ENCODE assay signal across 7 cellular contexts in the genomic region with DNA sequence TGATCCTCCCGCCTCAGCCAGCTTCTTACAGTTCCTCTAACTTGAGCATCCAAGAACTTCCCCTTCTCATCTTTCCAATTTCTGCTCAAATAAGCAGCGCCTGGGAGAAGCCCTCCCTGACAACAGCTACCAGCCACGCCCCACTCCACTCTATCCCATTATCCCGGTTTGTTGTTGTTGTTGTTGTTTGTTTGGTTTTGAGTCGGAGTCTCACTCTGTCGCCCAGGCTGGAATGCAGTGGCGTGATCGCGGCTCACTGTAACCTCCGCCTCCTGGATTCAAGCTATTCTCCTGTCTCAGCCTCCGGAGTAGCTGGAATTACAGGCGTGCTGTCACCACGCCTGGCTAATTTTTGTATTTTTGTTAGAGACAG. TPM values are rescaled to one million over a fixed set of nuclear protein-coding genes. Genes with fewer than 3 reads are reported as not detected.
DNase-seq lines count a peak whose midpoint lies in the region; ATAC-seq and TF ChIP-seq lines count a peak whose summit lies in the region.

No MANE protein-coding gene starts in this region.

- CTCF ChIA-PET in WTC11 (lab: Charles Lee): interaction anchor here (0.7 to 2.4 kb wide), 2 partner anchors 12 to 14 kb away, joined by 4 to 7 read pairs; no protein-coding TSS in a partner anchor

- no peak for DNase-seq in stimulated activated naive CD8-positive, alpha-beta T cell treated with anti-CD3 and anti-CD28 coated beads, Interleukin-15, Interleukin-2, amounts not matched to agents 100 U/mL and 50 U/mL, for 24 hours
- DNase-seq in WTC11 (ENCODE audit: low spot score): no peak
- no peak for DNase-seq in memory B cell (ENCODE audit: low spot score in 2 of 2)
- no peak for DNase-seq in T-helper 9 cell

- TF ChIP-seq CTCF in WTC11 (IDR thresholded peaks at IDR 0.05): no peak

- peak overlapping the region; percentile 12 for H3K4me3 Mint-ChIP-seq in stimulated activated naive CD8-positive, alpha-beta T cell treated with anti-CD3 and anti-CD28 coated beads, Interleukin-15, Interleukin-2, amounts not matched to agents 100 ng/mL and 50 ng/mL, for 24 hours
- H3K4me3 Mint-ChIP-seq in WTC11 (peak overlapping the region; percentile 37), memory B cell (peak overlapping the region; percentile 78)

- POLR2A ChIA-PET in WTC11 (lab: Charles Lee): no interaction called here

- H3K27ac Mint-ChIP-seq in stimulated activated naive CD8-positive, alpha-beta T cell treated with anti-CD3 and anti-CD28 coated beads, Interleukin-15, Interleukin-2, amounts not matched to agents 100 ng/mL and 50 ng/mL, for 24 hours: peak overlapping the region; percentile 40
- H3K27ac Mint-ChIP-seq in WTC11 (no peak overlapping the region), memory B cell (no peak overlapping the region)

- no peaks in the 10 kb centered on the region for H3K9me3 Mint-ChIP-seq in stimulated activated naive CD8-positive, alpha-beta T cell treated with anti-CD3 and anti-CD28 coated beads, Interleukin-15, Interleukin-2, amounts not matched to agents 100 ng/mL and 50 ng/mL, for 24 hours
- H3K9me3 Mint-ChIP-seq in WTC11 (0 out of 2 replicates have a peak, but pooled peaks cover 3% of the 10 kb centered on the region), memory B cell (peaks cover 3% of the 10 kb centered on the region)

- H3K27me3 Mint-ChIP-seq in stimulated activated naive CD8-positive, alpha-beta T cell treated with anti-CD3 and anti-CD28 coated beads, Interleukin-15, Interleukin-2, amounts not matched to agents 100 ng/mL and 50 ng/mL, for 24 hours: peaks cover 46% of the 10 kb centered on the region
- peaks cover 49% of the 10 kb centered on the region for H3K27me3 Mint-ChIP-seq in WTC11 (ENCODE audit: low read depth)
- peaks cover 24% of the 10 kb centered on the region for H3K27me3 Mint-ChIP-seq in memory B cell

- peaks cover 13% of the 10 kb centered on the region for H3K4me1 Mint-ChIP-seq in stimulated activated naive CD8-positive, alpha-beta T cell treated with anti-CD3 and anti-CD28 coated beads, Interleukin-15, Interleukin-2, amounts not matched to agents 100 ng/mL and 50 ng/mL, for 24 hours (ENCODE audit: low read depth)
- H3K4me1 Mint-ChIP-seq in WTC11: peaks cover 25% of the 10 kb centered on the region
- H3K4me1 Mint-ChIP-seq in memory B cell: peaks cover 11% of the 10 kb centered on the region

- no peak for ATAC-seq in stimulated activated naive CD8-positive, alpha-beta T cell treated with anti-CD3 and anti-CD28 coated beads, Interleukin-15, Interleukin-2, amounts not matched to agents 100 U/mL and 50 U/mL, for 24 hours
- ATAC-seq in WTC11: no peak
- ATAC-seq in memory B cell (ENCODE audit: low read depth): no peak
- no peak for ATAC-seq in HG02623 (IDR thresholded peaks at IDR 0.05; ENCODE audit: unreplicated experiment)
- ATAC-seq in HG02938 (IDR thresholded peaks at IDR 0.05; ENCODE audit: unreplicated experiment): no peak

- H3K36me3 Mint-ChIP-seq in stimulated activated naive CD8-positive, alpha-beta T cell treated with anti-CD3 and anti-CD28 coated beads, Interleukin-15, Interleukin-2, amounts not matched to agents 100 ng/mL and 50 ng/mL, for 24 hours (ENCODE audit: low read depth): no peaks in the 10 kb centered on the region
- H3K36me3 Mint-ChIP-seq in WTC11 (peaks cover 2% of the 10 kb centered on the region), memory B cell (no peaks in the 10 kb centered on the region)

TF ChIP-seq in WTC11, 78 proteins besides CTCF, POLR2A, EP300 and RAD21:
- TF ChIP-seq, protein P1, sequence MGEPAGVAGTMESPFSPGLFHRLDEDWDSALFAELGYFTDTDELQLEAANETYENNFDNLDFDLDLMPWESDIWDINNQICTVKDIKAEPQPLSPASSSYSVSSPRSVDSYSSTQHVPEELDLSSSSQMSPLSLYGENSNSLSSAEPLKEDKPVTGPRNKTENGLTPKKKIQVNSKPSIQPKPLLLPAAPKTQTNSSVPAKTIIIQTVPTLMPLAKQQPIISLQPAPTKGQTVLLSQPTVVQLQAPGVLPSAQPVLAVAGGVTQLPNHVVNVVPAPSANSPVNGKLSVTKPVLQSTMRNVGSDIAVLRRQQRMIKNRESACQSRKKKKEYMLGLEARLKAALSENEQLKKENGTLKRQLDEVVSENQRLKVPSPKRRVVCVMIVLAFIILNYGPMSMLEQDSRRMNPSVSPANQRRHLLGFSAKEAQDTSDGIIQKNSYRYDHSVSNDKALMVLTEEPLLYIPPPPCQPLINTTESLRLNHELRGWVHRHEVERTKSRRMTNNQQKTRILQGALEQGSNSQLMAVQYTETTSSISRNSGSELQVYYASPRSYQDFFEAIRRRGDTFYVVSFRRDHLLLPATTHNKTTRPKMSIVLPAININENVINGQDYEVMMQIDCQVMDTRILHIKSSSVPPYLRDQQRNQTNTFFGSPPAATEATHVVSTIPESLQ (CRISPR knock-in tag; IDR thresholded peaks at IDR 0.05): no peak
- TF ChIP-seq ZNF138 (CRISPR knock-in tag; conservative IDR thresholded peaks at IDR 0.05): no peak
- TF ChIP-seq ZNF396 (CRISPR knock-in tag; IDR thresholded peaks at IDR 0.05; ENCODE audit: borderline replicate concordance): no peak
- TF ChIP-seq, protein P2, sequence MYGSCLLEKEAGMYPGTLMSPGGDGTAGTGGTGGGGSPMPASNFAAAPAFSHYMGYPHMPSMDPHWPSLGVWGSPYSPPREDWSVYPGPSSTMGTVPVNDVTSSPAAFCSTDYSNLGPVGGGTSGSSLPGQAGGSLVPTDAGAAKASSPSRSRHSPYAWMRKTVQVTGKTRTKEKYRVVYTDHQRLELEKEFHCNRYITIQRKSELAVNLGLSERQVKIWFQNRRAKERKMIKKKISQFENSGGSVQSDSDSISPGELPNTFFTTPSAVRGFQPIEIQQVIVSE (CRISPR knock-in tag; IDR thresholded peaks at IDR 0.05; ENCODE audit: borderline replicate concordance): no peak
- TF ChIP-seq EMX1 (CRISPR knock-in tag; IDR thresholded peaks at IDR 0.05): no peak
- no peak for TF ChIP-seq E2F4 (CRISPR knock-in tag; IDR thresholded peaks at IDR 0.05; ENCODE audit: borderline replicate concordance, low read depth)
- TF ChIP-seq, protein P3, sequence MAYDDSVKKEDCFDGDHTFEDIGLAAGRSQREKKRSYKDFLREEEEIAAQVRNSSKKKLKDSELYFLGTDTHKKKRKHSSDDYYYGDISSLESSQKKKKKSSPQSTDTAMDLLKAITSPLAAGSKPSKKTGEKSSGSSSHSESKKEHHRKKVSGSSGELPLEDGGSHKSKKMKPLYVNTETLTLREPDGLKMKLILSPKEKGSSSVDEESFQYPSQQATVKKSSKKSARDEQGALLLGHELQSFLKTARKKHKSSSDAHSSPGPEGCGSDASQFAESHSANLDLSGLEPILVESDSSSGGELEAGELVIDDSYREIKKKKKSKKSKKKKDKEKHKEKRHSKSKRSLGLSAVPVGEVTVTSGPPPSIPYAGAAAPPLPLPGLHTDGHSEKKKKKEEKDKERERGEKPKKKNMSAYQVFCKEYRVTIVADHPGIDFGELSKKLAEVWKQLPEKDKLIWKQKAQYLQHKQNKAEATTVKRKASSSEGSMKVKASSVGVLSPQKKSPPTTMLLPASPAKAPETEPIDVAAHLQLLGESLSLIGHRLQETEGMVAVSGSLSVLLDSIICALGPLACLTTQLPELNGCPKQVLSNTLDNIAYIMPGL (CRISPR knock-in tag; IDR thresholded peaks at IDR 0.05): no peak
- TF ChIP-seq, protein P4, sequence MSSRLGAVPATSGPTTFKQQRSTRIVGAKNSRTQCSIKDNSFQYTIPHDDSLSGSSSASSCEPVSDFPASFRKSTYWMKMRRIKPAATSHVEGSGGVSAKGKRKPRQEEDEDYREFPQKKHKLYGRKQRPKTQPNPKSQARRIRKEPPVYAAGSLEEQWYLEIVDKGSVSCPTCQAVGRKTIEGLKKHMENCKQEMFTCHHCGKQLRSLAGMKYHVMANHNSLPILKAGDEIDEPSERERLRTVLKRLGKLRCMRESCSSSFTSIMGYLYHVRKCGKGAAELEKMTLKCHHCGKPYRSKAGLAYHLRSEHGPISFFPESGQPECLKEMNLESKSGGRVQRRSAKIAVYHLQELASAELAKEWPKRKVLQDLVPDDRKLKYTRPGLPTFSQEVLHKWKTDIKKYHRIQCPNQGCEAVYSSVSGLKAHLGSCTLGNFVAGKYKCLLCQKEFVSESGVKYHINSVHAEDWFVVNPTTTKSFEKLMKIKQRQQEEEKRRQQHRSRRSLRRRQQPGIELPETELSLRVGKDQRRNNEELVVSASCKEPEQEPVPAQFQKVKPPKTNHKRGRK (CRISPR knock-in tag; IDR thresholded peaks at IDR 0.05; ENCODE audit: borderline replicate concordance): no peak

RNA-seq across cellular contexts. Expression of gene PTPRS, which starts 0.8 kb away (rescaled TPM):
- 201 to 253 TPM (median 244 TPM) in 3 replicates for total RNA-seq in WTC11 (2021)

Comparison
In these comparisons a context has a peak if more than half of its experiments do, and no peak if none do; other contexts are left out.
1. H3K4me3 Mint-ChIP-seq: peak in every context shown above with its lines; median percentile 78 in memory B cell; 37 in WTC11; 12 in stimulated activated naive CD8-positive, alpha-beta T cell treated with anti-CD3 and anti-CD28 coated beads, Interleukin-15, Interleukin-2, amounts not matched to agents 100 ng/mL and 50 ng/mL, for 24 hours.